In genomic region chr2:223101340-223102039, GRCh38 we compare ENCODE assay signal across 8 cellular contexts. TPM values are rescaled to one million over a fixed set of nuclear protein-coding genes. Genes with fewer than 3 reads are reported as not detected.
DNase-seq lines count a peak whose midpoint lies in the region; ATAC-seq, FAIRE-seq and TF ChIP-seq lines count a peak whose summit lies in the region.

No MANE protein-coding gene starts in this region.

- H3K27me3 Mint-ChIP-seq in T-cell, result peaks cover 0 to 8% of the 10 kb centered on the region in 2 donors

- 53 to 59% (median 57%) methylated on average over 4 of the region's 4 CpGs for WGBS in small intestine, 3 donors

- no peak overlapping the region for H3K27ac ChIP-seq in OCI-LY7 (ENCODE audit: low read depth, low read length, poor library complexity, severe bottlenecking)
- no peak overlapping the region for H3K27ac ChIP-seq in small intestine (ENCODE audit: low read depth in 1 of 2, low read length in 1 of 2)

- no peak overlapping the region for H3K4me2 ChIP-seq in OCI-LY7 (ENCODE audit: low read length)

- no peak overlapping the region for H3K4me3 Mint-ChIP-seq in T-cell

- peak; percentile 79 for ATAC-seq in GM19035 (IDR thresholded peaks at IDR 0.05; ENCODE audit: unreplicated experiment)
- ATAC-seq in HG03103 (IDR thresholded peaks at IDR 0.05; ENCODE audit: low read depth, unreplicated experiment), result peak; percentile 53
- no peak for ATAC-seq in T-cell (replicated peaks in 1 of 4)

- no peaks in the 10 kb centered on the region for H4K20me1 ChIP-seq in OCI-LY7 (ENCODE audit: insufficient read depth, low read length)

- H2AFZ ChIP-seq in OCI-LY7 (ENCODE audit: low read length), result no peak overlapping the region

- no peaks in the 10 kb centered on the region for H3K79me2 ChIP-seq in OCI-LY7 (ENCODE audit: insufficient read depth, low read depth, low read length)

- no peaks in the 10 kb centered on the region for H3K36me3 Mint-ChIP-seq in T-cell

- H3K9me3 ChIP-seq in OCI-LY7 (ENCODE audit: low read length), result no peaks in the 10 kb centered on the region
- H3K9me3 ChIP-seq in small intestine (ENCODE audit: control insufficient read depth, low read depth), result no peaks in the 10 kb centered on the region

- H3K4me1 Mint-ChIP-seq in T-cell, result no peaks in the 10 kb centered on the region

- DNase-seq in CMK (ENCODE audit: low read depth) (peak; percentile 8), OCI-LY7 (ENCODE audit: low spot score) (peak; percentile 16), fibroblast of villous mesenchyme (ENCODE audit: low read depth) (peak; percentile 63), small intestine (peak; percentile 25), T-cell (no peak), GDM1 (lab: John Stamatoyannopoulos, UW) (no peak)

- H3K9me2 ChIP-seq in OCI-LY7 (ENCODE audit: insufficient read depth, low read length), result no peaks in the 10 kb centered on the region

- no peak for FAIRE-seq in small intestine (lab: Jason Lieb, UNC)

- H3K4me3 ChIP-seq in OCI-LY7 (ENCODE audit: low read depth, low read length, poor library complexity, severe bottlenecking) (no peak overlapping the region), fibroblast of villous mesenchyme (ENCODE audit: low read depth, low read length) (no peak overlapping the region), small intestine (ENCODE audit: low read depth in 1 of 2, low read length in 2 of 2) (no peak overlapping the region)

- no peaks in the 10 kb centered on the region for H3K4me1 ChIP-seq in OCI-LY7 (ENCODE audit: insufficient read depth, low read length, poor library complexity, severe bottlenecking)
- no peaks in the 10 kb centered on the region for H3K4me1 ChIP-seq in small intestine (ENCODE audit: control insufficient read depth in 2 of 2, insufficient read depth in 1 of 2, low read depth in 1 of 2, low read length in 1 of 2)

- TF ChIP-seq CTCF in OCI-LY7 (conservative IDR thresholded peaks at IDR 0.05; ENCODE audit: low read length), result peak; percentile 63; the same call in 1 of the 2 replicates
- TF ChIP-seq CTCF in fibroblast of villous mesenchyme (IDR thresholded peaks at IDR 0.05; ENCODE audit: insufficient read depth, low read depth, low read length), result peak; percentile 72

- POLR2A ChIA-PET in OCI-LY7 (lab: Charles Lee) (no interaction called here), T-cell (lab: Charles Lee) (interaction anchor here in 1 of 2 donors (0.6 kb wide), 1 partner anchor 121 kb away, joined by 4 read pairs; no protein-coding TSS in a partner anchor)

- intact Hi-C loops in OCI-LY7 (cut with micrococcal nuclease; ENCODE audit: unreplicated experiment), result loop anchor here (2.0 kb wide), 1 partner anchor 131 kb away; no protein-coding TSS in a partner anchor

- BruUV-seq in OCI-LY7 (replicated peaks; lab: Mats Ljungman, UMichigan), result no TSS peak

- no peak overlapping the region for H3K27ac Mint-ChIP-seq in T-cell

- H3K36me3 ChIP-seq in OCI-LY7 (ENCODE audit: insufficient read depth, low read length) (no peaks in the 10 kb centered on the region), small intestine (ENCODE audit: control insufficient read depth in 2 of 2, insufficient read depth in 2 of 2, low read length in 2 of 2) (no peaks in the 10 kb centered on the region)

- CTCF ChIA-PET in OCI-LY7 (lab: Charles Lee; ENCODE audit: unreplicated experiment) (no interaction called here), T-cell (lab: Charles Lee) (no interaction called here)

- no peaks in the 10 kb centered on the region for H3K27me3 ChIP-seq in small intestine (ENCODE audit: control insufficient read depth in 2 of 2, insufficient read depth in 2 of 2, low read length in 2 of 2)

- no peaks in the 10 kb centered on the region for H3K9me3 Mint-ChIP-seq in T-cell

RNA-seq across cellular contexts. Expression of gene KCNE4, which starts 49.5 kb away (rescaled TPM):
- total RNA-seq in OCI-LY7 (2014; rRNA removed; shearing (Covaris generic)), result not detected in 2 replicates
- total RNA-seq in OCI-LY7 (2022) (not detected in 2 replicates), fibroblast of villous mesenchyme (13.4 and 18.4 TPM in 2 replicates), T-cell (not detected)
- polyA plus RNA-seq in small intestine, result 1 to 10 TPM in 1 of 3 donors, under 1 TPM in 1, not detected in 1; 0.54 to 2.5 TPM

Comparison
In these comparisons a context has a peak if more than half of its experiments do, and no peak if none do; other contexts are left out.
1. DNase-seq: peak in CMK (single experiment), OCI-LY7 (single experiment), fibroblast of villous mesenchyme (single experiment) and small intestine (single experiment); none in T-cell (0 of 34) and GDM1 (single experiment).
2. ATAC-seq: peak in GM19035 (single experiment) and HG03103 (single experiment); none in T-cell (0 of 4).
3. RNA of gene KCNE4, which starts 49.5 kb away (total RNA-seq): 13.4 to 18.4 TPM in fibroblast of villous mesenchyme; not detected in OCI-LY7 and not detected in T-cell; every median in the first group is over 10 times any median in the second.